8 cellular contexts compared by ENCODE assay signal in genomic region chr10:17847586-17848296, GRCh38. TPM values are rescaled to one million over a fixed set of nuclear protein-coding genes. Genes with fewer than 3 reads are reported as not detected.
DNase-seq lines count a peak whose midpoint lies in the region; ATAC-seq and TF ChIP-seq lines count a peak whose summit lies in the region.

No MANE protein-coding gene starts in this region.

- peak; percentile 29 for ATAC-seq in CD4-positive, alpha-beta T cell (ENCODE audit: poor library complexity)
- ATAC-seq in HG02981 (IDR thresholded peaks at IDR 0.05; ENCODE audit: unreplicated experiment): peak; percentile 50
- no peak for ATAC-seq in T-helper 17 cell
- ATAC-seq in HG02623 (IDR thresholded peaks at IDR 0.05; ENCODE audit: unreplicated experiment): no peak

- peaks cover 5% of the 10 kb centered on the region for H3K27me3 Mint-ChIP-seq in CD4-positive, alpha-beta T cell
- H3K27me3 Mint-ChIP-seq in mesothelial cell of epicardium (ENCODE audit: low read depth) (no peaks in the 10 kb centered on the region), T-helper 17 cell (peaks cover 27% of the 10 kb centered on the region)

- H3K4me3 Mint-ChIP-seq in CD4-positive, alpha-beta T cell: no peak overlapping the region
- H3K4me3 Mint-ChIP-seq in mesothelial cell of epicardium (no peak overlapping the region), T-helper 17 cell (no peak overlapping the region)

- in situ Hi-C loops in astrocyte of the cerebellum (cut with HindIII; ENCODE audit: low sequenced_read_pairs): loop anchor here (5.0 kb wide), 1 partner anchor 370 kb away; no protein-coding TSS in a partner anchor

- no peak overlapping the region for H3K27ac ChIP-seq in CD4-positive, alpha-beta T cell (ENCODE audit: low read depth, low read length)

- POLR2A ChIA-PET in CD4-positive, alpha-beta T cell (lab: Charles Lee): no interaction called here

- H3K4me1 Mint-ChIP-seq in CD4-positive, alpha-beta T cell (ENCODE audit: low read depth): peaks cover 10% of the 10 kb centered on the region
- H3K4me1 Mint-ChIP-seq in mesothelial cell of epicardium: peaks cover 5% of the 10 kb centered on the region
- H3K4me1 Mint-ChIP-seq in T-helper 17 cell: peaks cover 13% of the 10 kb centered on the region

- no peaks in the 10 kb centered on the region for H3K36me3 Mint-ChIP-seq in CD4-positive, alpha-beta T cell (ENCODE audit: low read depth)
- H3K36me3 Mint-ChIP-seq in mesothelial cell of epicardium (no peaks in the 10 kb centered on the region), T-helper 17 cell (ENCODE audit: low read depth) (no peaks in the 10 kb centered on the region)

- intact Hi-C loops in CD4-positive, alpha-beta T cell (cut with DNase I, micrococcal nuclease): loop anchor here in 1 of 2 experiments (10.0 kb wide), 1 partner anchor 257 kb away; no protein-coding TSS in a partner anchor

- no peak for DNase-seq in CD4-positive, alpha-beta T cell
- DNase-seq in astrocyte of the cerebellum (ENCODE audit: low read depth): peak; percentile 13
- no peak for DNase-seq in mesothelial cell of epicardium (ENCODE audit: low spot score in 2 of 2, unreplicated experiment in 2 of 2)
- no peak for DNase-seq in T-helper 17 cell
- DNase-seq in NCI-H2227 treated with DMSO at 0.1 percent for 48 hours (lab: John Stamatoyannopoulos, UW): no peak
- DNase-seq in activated naive CD4-positive, alpha-beta T cell treated with Interleukin-2 at 50 U/mL for 16 hours: no peak

- no peak overlapping the region for H3K27ac Mint-ChIP-seq in CD4-positive, alpha-beta T cell
- H3K27ac Mint-ChIP-seq in mesothelial cell of epicardium: no peak overlapping the region
- no peak overlapping the region for H3K27ac Mint-ChIP-seq in T-helper 17 cell

- no peak for TF ChIP-seq CTCF in CD4-positive, alpha-beta T cell (IDR thresholded peaks at IDR 0.05)
- TF ChIP-seq CTCF in astrocyte of the cerebellum (IDR thresholded peaks at IDR 0.05; ENCODE audit: low read depth, low read length, missing control alignments): peak; percentile 36
- peak; percentile 48 for TF ChIP-seq CTCF in mesothelial cell of epicardium (IDR thresholded peaks at IDR 0.05; ENCODE audit: unreplicated experiment)

- no peak overlapping the region for H3K4me3 ChIP-seq in astrocyte of the cerebellum (ENCODE audit: low read depth, low read length)

- H3K9me3 Mint-ChIP-seq in CD4-positive, alpha-beta T cell: no peaks in the 10 kb centered on the region
- no peaks in the 10 kb centered on the region for H3K9me3 Mint-ChIP-seq in mesothelial cell of epicardium

- CTCF ChIA-PET in CD4-positive, alpha-beta T cell (lab: Charles Lee): no interaction called here

- H3K27me3 ChIP-seq in CD4-positive, alpha-beta T cell (ENCODE audit: control insufficient read depth, insufficient read depth, low read length): peaks cover 3% of the 10 kb centered on the region

- no peaks in the 10 kb centered on the region for H3K9me3 ChIP-seq in CD4-positive, alpha-beta T cell (ENCODE audit: control insufficient read depth, low read length)
- no peaks in the 10 kb centered on the region for H3K9me3 ChIP-seq in T-helper 17 cell (ENCODE audit: control insufficient read depth, low read length, poor library complexity, severe bottlenecking)

RNA-seq across cellular contexts. Expression of gene MRC1, which starts 38.6 kb away (rescaled TPM):
- under 1 TPM; 0.08 TPM for total RNA-seq in CD4-positive, alpha-beta T cell
- total RNA-seq in mesothelial cell of epicardium: not detected in 3 replicates
- total RNA-seq in T-helper 17 cell: under 1 TPM; 0.07 to 0.39 TPM

Comparison
In these comparisons a context has a peak if more than half of its experiments do, and no peak if none do; other contexts are left out.
1. ATAC-seq: peak in CD4-positive, alpha-beta T cell (single experiment) and HG02981 (single experiment); none in T-helper 17 cell (single experiment) and HG02623 (single experiment).